In the genomic region with DNA sequence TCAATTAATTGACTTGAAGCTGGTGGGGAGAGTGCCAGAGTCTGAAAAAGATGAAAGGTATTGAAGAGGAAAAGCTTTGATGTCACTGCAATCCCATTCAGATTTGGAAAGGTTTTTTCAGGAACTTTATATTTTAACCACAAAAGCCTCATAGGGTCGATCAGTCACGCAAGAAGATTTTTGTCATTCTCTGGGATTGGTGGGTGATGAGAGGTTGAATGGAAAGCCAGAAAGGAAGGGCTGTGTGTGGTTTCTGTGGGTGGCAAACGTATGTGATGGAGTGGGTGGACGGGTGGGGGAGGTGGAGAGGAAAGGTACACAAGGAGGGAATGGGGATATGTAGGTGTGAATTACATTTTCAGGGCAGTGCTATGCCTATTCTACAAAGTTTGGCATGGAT, we compare ENCODE assay signal across 25 cellular contexts.
DNase-seq lines count a peak whose midpoint lies in the region; ATAC-seq lines count a peak whose summit lies in the region.
"Had no signal": no experiment of that assay in that cellular context is flagged by ENCODE, and none has a peak within 500 bp of the region (broad histone marks: within the 10 kb centered on the region; RNA-seq: fewer than 3 reads in every experiment).

No MANE protein-coding gene starts in this region.

- H3K4me1 Mint-ChIP-seq in activated naive CD8-positive, alpha-beta T cell treated with anti-CD3 and anti-CD28 coated beads, Interleukin-2, amount 50 U/mL, for 24 hours, result peaks cover 27% of the 10 kb centered on the region
- H3K4me1 Mint-ChIP-seq: CD8-positive, alpha-beta memory T cell had no signal

- no peaks in the 10 kb centered on the region for H3K9me3 Mint-ChIP-seq in activated naive CD8-positive, alpha-beta T cell treated with anti-CD3 and anti-CD28 coated beads, Interleukin-2, amount 50 U/mL, for 24 hours
- H3K9me3 Mint-ChIP-seq: activated CD4-positive, alpha-beta T cell treated with anti-CD3 and anti-CD28 coated beads, Interleukin-2, amount 10 ng/mL, durations not matched to agents 24 days and 14 days; CD8-positive, alpha-beta memory T cell had no signal

- H3K27ac Mint-ChIP-seq in activated naive CD8-positive, alpha-beta T cell treated with anti-CD3 and anti-CD28 coated beads, Interleukin-2, amount 50 U/mL, for 24 hours, result peak overlapping the region; percentile 55
- H3K27ac Mint-ChIP-seq: activated CD4-positive, alpha-beta T cell treated with anti-CD3 and anti-CD28 coated beads, Interleukin-2, amount 10 ng/mL, durations not matched to agents 24 days and 14 days; CD8-positive, alpha-beta memory T cell had no signal

- no peaks in the 10 kb centered on the region for H3K36me3 Mint-ChIP-seq in activated naive CD8-positive, alpha-beta T cell treated with anti-CD3 and anti-CD28 coated beads, Interleukin-2, amount 50 U/mL, for 24 hours (ENCODE audit: low read depth)
- H3K36me3 Mint-ChIP-seq: CD8-positive, alpha-beta memory T cell had no signal

- DNase-seq in NCI-H2107 treated with DMSO at 0.1 percent for 48 hours (lab: John Stamatoyannopoulos, UW; ENCODE audit: unreplicated experiment) (peak; percentile 34), NCI-H2107 (lab: John Stamatoyannopoulos, UW) (no peak), HK-2 (ENCODE audit: unreplicated experiment) (peak; percentile 40), myocyte (ENCODE audit: low read depth) (peak; percentile 19), RPMI8226 (no peak), left colon (no peak)
- DNase-seq in activated naive CD8-positive, alpha-beta T cell treated with anti-CD3 and anti-CD28 coated beads, Interleukin-2, amount 50 U/mL, for 24 hours, result peak; percentile 13
- DNase-seq: activated CD4-positive, alpha-beta T cell treated with anti-CD3 and anti-CD28 coated beads, Interleukin-2, amount 10 ng/mL, durations not matched to agents 24 days and 14 days; activated effector memory CD4-positive, alpha-beta T cell treated with anti-CD3 and anti-CD28 coated beads, Interleukin-2, amount 50 U/mL, for 16 hours; CD8-positive, alpha-beta memory T cell; effector CD4-positive, alpha-beta T cell; foreskin melanocyte; HCEC 1CT; hippocampal formation; Kasumi-1; lower lobe of right lung; NCI-H1048; NCI-H187 treated with DMSO at 0.1 percent for 48 hours; NCI-H2227 treated with DMSO at 0.1 percent for 48 hours; psoas muscle; SHP77 treated with DMSO at 0.1 percent for 48 hours; stimulated activated CD4-positive, alpha-beta T cell treated with anti-CD3 and anti-CD28 coated beads, Interleukin-2, amount 100 ng/mL, for 48 hours; stimulated activated naive CD4-positive, alpha-beta T cell treated with Interleukin-2 at 50 U/mL for 16 hours; T-helper 1 cell had no signal

- H3K4me3 Mint-ChIP-seq in activated naive CD8-positive, alpha-beta T cell treated with anti-CD3 and anti-CD28 coated beads, Interleukin-2, amount 50 U/mL, for 24 hours, result peak overlapping the region; percentile 12
- H3K4me3 Mint-ChIP-seq: activated CD4-positive, alpha-beta T cell treated with anti-CD3 and anti-CD28 coated beads, Interleukin-2, amount 10 ng/mL, durations not matched to agents 24 days and 14 days; CD8-positive, alpha-beta memory T cell had no signal

- ATAC-seq in activated naive CD8-positive, alpha-beta T cell treated with anti-CD3 and anti-CD28 coated beads, Interleukin-2, amount 50 U/mL, for 24 hours, result no peak
- ATAC-seq in HG02798 (IDR thresholded peaks at IDR 0.05; ENCODE audit: poor library complexity, unreplicated experiment) (no peak), left colon (no peak)
- ATAC-seq: lower lobe of right lung, psoas muscle had no signal

- intact Hi-C loops in left colon (cut with DNase I, micrococcal nuclease), result no loop called here

- no peaks in the 10 kb centered on the region for H3K27me3 Mint-ChIP-seq in activated naive CD8-positive, alpha-beta T cell treated with anti-CD3 and anti-CD28 coated beads, Interleukin-2, amount 50 U/mL, for 24 hours

Comparison
In these comparisons a context has a peak if more than half of its experiments do, and no peak if none do; other contexts are left out.
1. DNase-seq: peak in NCI-H2107 treated with DMSO at 0.1 percent for 48 hours (single experiment), HK-2 (single experiment), activated naive CD8-positive, alpha-beta T cell treated with anti-CD3 and anti-CD28 coated beads, Interleukin-2, amount 50 U/mL, for 24 hours (single experiment) and myocyte (single experiment); none in NCI-H2107 (single experiment), RPMI8226 (single experiment) and left colon (0 of 2).